In the genomic region with DNA sequence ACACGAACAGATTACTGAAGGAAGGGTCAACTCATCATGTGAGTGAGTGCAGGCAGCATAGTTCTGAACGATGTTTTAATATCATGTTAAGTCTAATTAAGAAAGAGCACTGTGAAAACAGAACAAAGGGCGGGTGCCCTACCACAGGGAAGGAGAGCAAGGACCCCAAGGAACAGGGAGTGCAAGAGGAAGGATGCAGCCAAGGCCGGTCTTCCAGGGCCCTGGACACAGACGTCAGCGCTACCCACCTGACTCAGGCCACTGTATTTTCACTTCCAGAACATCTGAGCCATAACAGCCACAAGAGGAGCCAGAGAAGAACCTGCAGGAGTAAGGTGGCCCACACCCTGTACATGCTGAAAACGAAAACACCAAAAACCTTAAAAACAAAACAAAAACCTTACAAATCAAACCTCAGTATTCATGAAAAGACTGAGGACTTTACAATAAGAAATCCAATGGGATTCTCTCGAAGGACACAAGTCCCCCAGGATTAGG, we compare ENCODE assay signal across 30 cellular contexts.
"Had no signal": no experiment of that assay in that cellular context is flagged by ENCODE, and none has a peak within 500 bp of the region (broad histone marks: within the 10 kb centered on the region; RNA-seq: fewer than 3 reads in every experiment).

No MANE protein-coding gene starts in this region.

- H3K4me1 Mint-ChIP-seq: activated B cell treated with CpG ODN at 0.5 μM for 24 hours; central memory CD8-positive, alpha-beta T cell; T-cell had no signal

- H3K27me3 Mint-ChIP-seq: activated CD8-positive, alpha-beta T cell treated with anti-CD3 and anti-CD28 coated beads for 36 hours; central memory CD8-positive, alpha-beta T cell; dendritic cell treated with granulocyte-macrophage colony-stimulating factor and Interleukin-4, amounts not matched to agents 40 ng/mL and 50 ng/mL, for 4 days had no signal

- DNase-seq: activated B cell treated with CpG ODN at 0.5 μM for 24 hours; activated CD4-positive, alpha-beta T cell treated with anti-CD3 and anti-CD28 coated beads for 48 hours; activated CD4-positive, alpha-beta T cell treated with anti-CD3 and anti-CD28 coated beads, Interleukin-2, amount 50 U/mL, for 1 hour; activated CD4-positive, alpha-beta T cell treated with anti-CD3 and anti-CD28 coated beads, Interleukin-2, amount 50 U/mL, for 48 hours; activated CD8-positive, alpha-beta memory T cell treated with anti-CD3 and anti-CD28 coated beads for 24 hours; activated CD8-positive, alpha-beta T cell treated with anti-CD3 and anti-CD28 coated beads for 36 hours; activated effector memory CD4-positive, alpha-beta T cell treated with anti-CD3 and anti-CD28 coated beads, Interleukin-2, amount 50 U/mL, for 16 hours; activated naive CD4-positive, alpha-beta T cell treated with anti-CD3 and anti-CD28 coated beads, Interleukin-2, amount 50 U/mL, for 16 hours; activated T-cell treated with anti-CD3 and anti-CD28 coated beads, Interleukin-2, amount 50 U/mL, for 48 hours; amniotic stem cell; anterior cingulate cortex; brain microvascular endothelial cell; dorsolateral prefrontal cortex; effector memory CD4-positive, alpha-beta T cell; erythroblast; foreskin melanocyte; heart right ventricle; T-cell; T1000; WERI-Rb-1 had no signal

- H3K36me3 Mint-ChIP-seq: activated naive CD8-positive, alpha-beta T cell; T-cell had no signal

- H3K4me3 ChIP-seq: coronary artery, dorsolateral prefrontal cortex, esophagus muscularis mucosa, gastroesophageal sphincter, heart right ventricle had no signal

- H3K27ac Mint-ChIP-seq: activated B cell treated with CpG ODN at 0.5 μM for 24 hours; activated CD8-positive, alpha-beta T cell treated with anti-CD3 and anti-CD28 coated beads for 36 hours; activated naive CD8-positive, alpha-beta T cell; activated T-helper 1 cell treated with anti-CD3 and anti-CD28 coated beads, Interleukin-12 subunit alpha, Interleukin-12 subunit beta, Interleukin-2, Interleukin-4 antibody, amounts not matched to agents 30 ng/mL and 10 ng/mL and 1 ng/mL, durations not matched to agents 14 hours and 24 hours and 36 hours; activated T-helper 2 cell treated with anti-CD3 and anti-CD28 coated beads, Interferon-gamma antibody, Interleukin-2, Interleukin-4, amounts not matched to agents 10 μg/mL and 5 μg/mL and 100 μg/mL, durations not matched to agents 14 hours and 24 hours and 36 hours; dendritic cell treated with granulocyte-macrophage colony-stimulating factor and Interleukin-4, amounts not matched to agents 40 ng/mL and 50 ng/mL, for 4 days; T-cell; T-helper 1 cell treated with Interleukin-12 subunit alpha and Interleukin-12 subunit beta and Interleukin-4 antibody, amounts not matched to agents 30 μg/mL and 1 μg/mL, for 36 hours had no signal

- H3K27me3 ChIP-seq: brain microvascular endothelial cell, dorsolateral prefrontal cortex, esophagus muscularis mucosa, gastroesophageal sphincter, heart right ventricle had no signal

- H3K9me3 Mint-ChIP-seq: activated B cell treated with CpG ODN at 0.5 μM for 24 hours; activated CD8-positive, alpha-beta T cell treated with anti-CD3 and anti-CD28 coated beads for 36 hours; activated T-helper 1 cell treated with anti-CD3 and anti-CD28 coated beads, Interleukin-12 subunit alpha, Interleukin-12 subunit beta, Interleukin-2, Interleukin-4 antibody, amounts not matched to agents 30 ng/mL and 10 ng/mL and 1 ng/mL, durations not matched to agents 14 hours and 24 hours and 36 hours; activated T-helper 2 cell treated with anti-CD3 and anti-CD28 coated beads, Interferon-gamma antibody, Interleukin-2, Interleukin-4, amounts not matched to agents 10 μg/mL and 5 μg/mL and 100 μg/mL, durations not matched to agents 14 hours and 24 hours and 36 hours; central memory CD8-positive, alpha-beta T cell; dendritic cell treated with granulocyte-macrophage colony-stimulating factor and Interleukin-4, amounts not matched to agents 40 ng/mL and 50 ng/mL, for 4 days; T-cell; T-helper 1 cell treated with Interleukin-12 subunit alpha and Interleukin-12 subunit beta and Interleukin-4 antibody, amounts not matched to agents 30 μg/mL and 1 μg/mL, for 36 hours had no signal

- ATAC-seq: activated CD4-positive, CD25-positive, alpha-beta regulatory T cell treated with anti-CD3 and anti-CD28 coated beads, Interleukin-2, amount 50 U/mL, for 24 hours; activated CD8-positive, alpha-beta T cell treated with anti-CD3 and anti-CD28 coated beads for 36 hours; gastroesophageal sphincter; T-cell had no signal

- H3K36me3 ChIP-seq: brain microvascular endothelial cell, esophagus muscularis mucosa, gastroesophageal sphincter, heart right ventricle, WERI-Rb-1 had no signal

- H3K9me3 ChIP-seq: esophagus muscularis mucosa, gastroesophageal sphincter, heart right ventricle had no signal

- H3K27ac ChIP-seq: brain microvascular endothelial cell, coronary artery, dorsolateral prefrontal cortex, esophagus muscularis mucosa, gastroesophageal sphincter, heart right ventricle, WERI-Rb-1 had no signal

- H3K4me3 Mint-ChIP-seq: activated B cell treated with CpG ODN at 0.5 μM for 24 hours; activated CD8-positive, alpha-beta T cell treated with anti-CD3 and anti-CD28 coated beads for 36 hours; activated naive CD8-positive, alpha-beta T cell; activated T-helper 1 cell treated with anti-CD3 and anti-CD28 coated beads, Interleukin-12 subunit alpha, Interleukin-12 subunit beta, Interleukin-2, Interleukin-4 antibody, amounts not matched to agents 30 ng/mL and 10 ng/mL and 1 ng/mL, durations not matched to agents 14 hours and 24 hours and 36 hours; central memory CD8-positive, alpha-beta T cell; dendritic cell treated with granulocyte-macrophage colony-stimulating factor and Interleukin-4, amounts not matched to agents 40 ng/mL and 50 ng/mL, for 4 days; T-cell; T-helper 1 cell treated with Interleukin-12 subunit alpha and Interleukin-12 subunit beta and Interleukin-4 antibody, amounts not matched to agents 30 μg/mL and 1 μg/mL, for 36 hours had no signal
